Comparison of ENCODE assay signal across 9 cellular contexts in genomic region chr20:43358811-43359210, GRCh38.
"Had no signal": no experiment of that assay in that cellular context is flagged by ENCODE, and none has a peak within 500 bp of the region (broad histone marks: within the 10 kb centered on the region; RNA-seq: fewer than 3 reads in every experiment).

No MANE protein-coding gene starts in this region.

- FAIRE-seq: H1, H54 had no signal

- H3K4me3 ChIP-seq: GM23338 had no signal

- ATAC-seq: GM23338 had no signal

- DNase-seq: H9, HCEC 1CT, HFFc6, KBM-7 had no signal

- H2AFZ ChIP-seq: GM23338 had no signal

- H3K27ac ChIP-seq: HL-60, KMS-11 had no signal

- H3K4me2 ChIP-seq: GM23338, KMS-11 had no signal

- H3K9ac ChIP-seq: KMS-11 had no signal
